Comparison of ENCODE assay signal across 17 cellular contexts in genomic region chr4:140014284-140014683, GRCh38.
A peak's percentile ranks its signal among the peaks of the same experiment; 100 is the strongest.
DNase-seq lines count a peak whose midpoint lies in the region; ATAC-seq and TF ChIP-seq lines count a peak whose summit lies in the region.
"Had no signal": no experiment of that assay in that cellular context is flagged by ENCODE, and none has a peak within 500 bp of the region (broad histone marks: within the 10 kb centered on the region; RNA-seq: fewer than 3 reads in every experiment).

No MANE protein-coding gene starts in this region.

- no peaks in the 10 kb centered on the region for H3K79me2 ChIP-seq in fibroblast of lung (ENCODE audit: control insufficient read depth, insufficient read depth, low read length)

- H3K4ac ChIP-seq in IMR-90 (ENCODE audit: low read depth, low read length), result no peak overlapping the region

- H3K4me3 ChIP-seq in IMR-90 (ENCODE audit: insufficient read depth, low read depth, low read length) (no peak overlapping the region), fibroblast of lung (replicated peaks in 1 of 4; ENCODE audit: control extremely low read depth in 1 of 4, insufficient read depth in 1 of 4, low read depth in 3 of 4, low read length in 4 of 4) (no peak overlapping the region)

- no peaks in the 10 kb centered on the region for H3K27me3 ChIP-seq in IMR-90 (ENCODE audit: control insufficient read depth, insufficient read depth, low read length)
- no peaks in the 10 kb centered on the region for H3K27me3 ChIP-seq in fibroblast of lung (ENCODE audit: control insufficient read depth, insufficient read depth, low read length)

- intact Hi-C loops in IMR-90 (cut with micrococcal nuclease), result loop anchor here (5.0 kb wide), 2 partner anchors 277 to 598 kb away; no protein-coding TSS in a partner anchor
- intact Hi-C loops in sciatic nerve (cut with DNase I), result no loop called here

- no peak overlapping the region for H3K4me2 ChIP-seq in IMR-90 (ENCODE audit: low read depth, low read length)
- no peak overlapping the region for H3K4me2 ChIP-seq in fibroblast of lung (ENCODE audit: extremely low read depth, insufficient read depth, low read length)

- H4K91ac ChIP-seq in IMR-90 (ENCODE audit: insufficient read depth, low read depth, low read length), result no peak overlapping the region

- H2BK120ac ChIP-seq in IMR-90 (ENCODE audit: low read depth, low read length), result 0 out of 2 replicates have a peak overlapping the region, but pooled peaks have one; percentile 35

- H4K5ac ChIP-seq in IMR-90 (ENCODE audit: low read depth, low read length), result no peak overlapping the region

- no peaks in the 10 kb centered on the region for H3K36me3 ChIP-seq in IMR-90 (ENCODE audit: control insufficient read depth, insufficient read depth, low read length)
- no peaks in the 10 kb centered on the region for H3K36me3 ChIP-seq in fibroblast of lung (ENCODE audit: control insufficient read depth, insufficient read depth, low read length)

- H3K4me1 ChIP-seq in IMR-90 (ENCODE audit: control insufficient read depth, insufficient read depth, low read length) (peaks cover 4% of the 10 kb centered on the region), fibroblast of lung (ENCODE audit: control insufficient read depth, extremely low read depth, insufficient read depth, low read length) (peaks cover 9% of the 10 kb centered on the region)

- no peak for TF ChIP-seq RAD21 in IMR-90 (IDR thresholded peaks at IDR 0.05; ENCODE audit: low read length)

- CTCF ChIA-PET in IMR-90 (lab: Yijun Ruan, JAX), result no interaction called here

- H3K9me3 ChIP-seq in IMR-90 (ENCODE audit: control insufficient read depth, insufficient read depth, low read length), result peaks cover 2% of the 10 kb centered on the region
- H3K9me3 ChIP-seq in fibroblast of lung (ENCODE audit: control insufficient read depth, insufficient read depth, low read depth, low read length), result no peaks in the 10 kb centered on the region

- no peak overlapping the region for H2BK15ac ChIP-seq in IMR-90 (ENCODE audit: low read depth, low read length)

- H4K8ac ChIP-seq in IMR-90 (ENCODE audit: low read depth in 2 of 2, low read length in 2 of 2), result no peak overlapping the region

- no peak overlapping the region for H3K14ac ChIP-seq in IMR-90 (replicated peaks; ENCODE audit: low read depth, low read length)

- ATAC-seq in IMR-90 (ENCODE audit: low read depth), result no peak
- ATAC-seq in HG03139 (IDR thresholded peaks at IDR 0.05; ENCODE audit: unreplicated experiment), result no peak
- no peak for ATAC-seq in sciatic nerve

- TF ChIP-seq CTCF in 22Rv1 (IDR thresholded peaks at IDR 0.05) (no peak), IMR-90 (conservative IDR thresholded peaks at IDR 0.05; ENCODE audit: low read depth, low read length) (no peak), fibroblast of lung (conservative IDR thresholded peaks at IDR 0.05 in 1 of 2, IDR thresholded peaks at IDR 0.05 in 1 of 2; ENCODE audit: low read depth in 1 of 2, low read length in 2 of 2) (no peak)

- no TSS peak for BruUV-seq in IMR-90 (replicated peaks; lab: Mats Ljungman, UMichigan)

- H2BK20ac ChIP-seq in IMR-90 (ENCODE audit: low read depth, low read length), result no peak overlapping the region

- H3K79me1 ChIP-seq in IMR-90 (ENCODE audit: low read depth in 1 of 2, low read length in 2 of 2), result peaks cover 3 to 13% of the 10 kb centered on the region in 2 experiments; a peak in 3 of 4 replicates

- in situ Hi-C loops in IMR-90 (cut with MboI; ENCODE audit: low sequenced_read_pairs), result loop anchor here (5.0 to 25.0 kb wide), 5 partner anchors 141 to 848 kb away; partner anchors contain the start of gene MAML3

- POLR2A ChIA-PET in IMR-90 (lab: Charles Lee; ENCODE audit: unreplicated experiment), result no interaction called here

- H3K27ac ChIP-seq in 22Rv1, result peak overlapping the region; percentile 71; the same call in 1 of the 2 replicates
- no peak overlapping the region for H3K27ac ChIP-seq in IMR-90 (ENCODE audit: insufficient read depth, low read length)
- no peak overlapping the region for H3K27ac ChIP-seq in fibroblast of lung (ENCODE audit: insufficient read depth, low read length)
- H3K27ac ChIP-seq: RWPE1 had no signal

- H2AK9ac ChIP-seq in IMR-90 (replicated peaks; ENCODE audit: low read depth, low read length, poor library complexity), result no peak overlapping the region

- H2AFZ ChIP-seq in IMR-90 (replicated peaks; ENCODE audit: low read length, poor library complexity) (no peak overlapping the region), fibroblast of lung (ENCODE audit: low read length) (no peak overlapping the region)

- no peak overlapping the region for H2AK5ac ChIP-seq in IMR-90 (ENCODE audit: low read depth, low read length)

- no peaks in the 10 kb centered on the region for H4K20me1 ChIP-seq in IMR-90 (ENCODE audit: insufficient read depth, low read length)
- no peaks in the 10 kb centered on the region for H4K20me1 ChIP-seq in fibroblast of lung (ENCODE audit: control insufficient read depth, extremely low read depth, insufficient read depth, low read length)

- H3K23ac ChIP-seq in IMR-90 (ENCODE audit: low read depth, low read length), result no peak overlapping the region

- H3K9me1 ChIP-seq in IMR-90 (ENCODE audit: insufficient read depth, low read length), result peaks cover 5% of the 10 kb centered on the region

- no peak overlapping the region for H3K18ac ChIP-seq in IMR-90 (ENCODE audit: low read depth, low read length)

- peak; percentile 39 for DNase-seq in IMR-90
- peak; percentile 24 for DNase-seq in dermis blood vessel endothelial cell
- DNase-seq in fibroblast of lung (ENCODE audit: low read depth in 2 of 2), result peak; percentile 29 to 36
- DNase-seq in SIG-M5 treated with dmso at 0.1 percent for 504 hours (lab: John Stamatoyannopoulos, UW; ENCODE audit: unreplicated experiment), result no peak
- DNase-seq in activated naive CD4-positive, alpha-beta T cell treated with anti-CD3 and anti-CD28 coated beads, Interleukin-2, amount 50 U/mL, for 16 hours, result no peak
- DNase-seq in sciatic nerve (ENCODE audit: low spot score), result no peak
- DNase-seq: Caco-2; CD4-positive, alpha-beta T cell; NCI-H1694 treated with DMSO at 0.1 percent for 48 hours; NCI-H2107; NCI-H510A treated with DMSO at 0.1 percent for 48 hours; NCI-H82; OCI-M1; SIG-M5 had no signal

- no peak for TF ChIP-seq POLR2A in IMR-90 (IDR thresholded peaks at IDR 0.05; ENCODE audit: low read depth, low read length)

- no peak overlapping the region for H3K56ac ChIP-seq in IMR-90 (ENCODE audit: extremely low read depth, insufficient read depth, low read length)

- H3K9ac ChIP-seq in IMR-90 (ENCODE audit: low read depth, low read length) (no peak overlapping the region), fibroblast of lung (ENCODE audit: insufficient read depth, low read length) (no peak overlapping the region)

- WGBS in IMR-90 (ENCODE audit: extremely low coverage in 2 of 2, insufficient read length in 1 of 2), 2 experiments, result no CpG with 5 or more reads among the region's 5 CpGs

- H2BK5ac ChIP-seq in IMR-90 (ENCODE audit: low read depth, low read length, poor library complexity, severe bottlenecking), result no peak overlapping the region

- dilution Hi-C loops in IMR-90 (cut with HindIII; ENCODE audit: low sequenced_read_pairs, unreplicated experiment), result no loop called here

TF ChIP-seq in IMR-90, 13 proteins besides CTCF, POLR2A, EP300 and RAD21:
- TF ChIP-seq ELK1 (IDR thresholded peaks at IDR 0.05; ENCODE audit: borderline replicate concordance, low read depth, low read length) (no peak), SMC3 (IDR thresholded peaks at IDR 0.05; ENCODE audit: low read depth, low read length) (no peak), FOS (IDR thresholded peaks at IDR 0.05; ENCODE audit: low read depth, low read length) (no peak), MXI1 (IDR thresholded peaks at IDR 0.05; ENCODE audit: borderline replicate concordance, low read depth, low read length) (no peak), CHD1 (IDR thresholded peaks at IDR 0.05; ENCODE audit: low read depth, low read length) (no peak)

Comparison
In these comparisons a context has a peak if more than half of its experiments do, and no peak if none do; other contexts are left out.
1. DNase-seq: peak in IMR-90 (single experiment), dermis blood vessel endothelial cell (single experiment) and fibroblast of lung (2 of 2); none in SIG-M5 treated with dmso at 0.1 percent for 504 hours (single experiment), activated naive CD4-positive, alpha-beta T cell treated with anti-CD3 and anti-CD28 coated beads, Interleukin-2, amount 50 U/mL, for 16 hours (single experiment) and sciatic nerve (single experiment).